In the genomic region with DNA sequence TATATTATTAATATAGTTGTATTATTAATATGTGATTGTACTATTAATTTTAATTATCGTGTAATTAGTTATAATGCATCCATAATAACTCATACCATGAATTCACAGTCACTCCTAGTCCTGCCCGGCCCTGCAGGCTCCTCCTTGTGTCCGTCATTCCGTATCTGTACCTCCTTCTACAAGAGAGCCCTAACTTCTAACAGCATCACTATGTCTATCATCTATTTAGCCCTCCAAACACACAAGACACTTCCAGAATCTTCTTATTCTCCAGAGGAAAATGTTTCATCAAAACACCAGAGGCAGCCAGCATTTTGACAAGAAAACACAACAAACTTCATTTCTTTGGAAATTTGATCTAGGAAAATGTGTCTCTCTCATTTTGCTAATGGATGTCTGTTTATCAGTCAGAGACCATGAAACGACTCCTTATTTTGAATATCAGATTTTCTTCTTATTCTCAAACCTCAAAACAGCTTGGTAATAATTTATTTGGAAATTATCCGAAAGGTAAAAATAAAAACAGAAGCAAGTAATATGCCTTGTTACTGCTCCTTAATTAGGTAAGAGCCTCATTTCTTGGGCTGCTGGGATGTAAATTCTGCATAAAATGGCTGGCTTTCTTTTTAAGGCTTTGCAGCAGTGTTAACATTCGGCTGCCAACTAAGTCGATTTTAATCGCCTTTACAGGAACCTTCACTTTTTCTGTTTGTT, we compare ENCODE assay signal across 19 cellular contexts. TPM values are rescaled to one million over a fixed set of nuclear protein-coding genes. Genes with fewer than 3 reads are reported as not detected.
DNase-seq lines count a peak whose midpoint lies in the region; ATAC-seq, FAIRE-seq and TF ChIP-seq lines count a peak whose summit lies in the region.
"Had no signal": no experiment of that assay in that cellular context is flagged by ENCODE, and none has a peak within 500 bp of the region (broad histone marks: within the 10 kb centered on the region; RNA-seq: fewer than 3 reads in every experiment).

No MANE protein-coding gene starts in this region.

- H3K9me3 ChIP-seq in breast epithelium (no peaks in the 10 kb centered on the region), kidney (ENCODE audit: control insufficient read depth in 1 of 2, low read length in 2 of 2) (no peaks in the 10 kb centered on the region)
- H3K9me3 ChIP-seq in effector memory CD4-positive, alpha-beta T cell (ENCODE audit: control insufficient read depth, low read length), result no peaks in the 10 kb centered on the region

- H3K79me2 ChIP-seq in GM23338 (replicated peaks; ENCODE audit: insufficient read depth), result no peaks in the 10 kb centered on the region

- H3K36me3 Mint-ChIP-seq in GM23338 (ENCODE audit: low read depth), result no peaks in the 10 kb centered on the region
- no peaks in the 10 kb centered on the region for H3K36me3 Mint-ChIP-seq in T-helper 2 cell treated with Interferon-gamma antibody and Interleukin-4, amounts not matched to agents 5 μg/mL and 100 μg/mL, for 36 hours (ENCODE audit: low read depth)
- H3K36me3 Mint-ChIP-seq: activated CD8-positive, alpha-beta memory T cell treated with anti-CD3 and anti-CD28 coated beads, Interleukin-2, amount 10 ng/mL, durations not matched to agents 7 days and 5 days; activated naive CD4-positive, alpha-beta T cell treated with anti-CD3 and anti-CD28 coated beads, Interleukin-2, amount 50 U/mL, for 24 hours; naive thymus-derived CD8-positive, alpha-beta T cell had no signal

- H3K4me3 ChIP-seq in GM23338 (no peak overlapping the region), breast epithelium (peak overlapping the region; percentile 1 to 56 (median 28)), kidney (ENCODE audit: low read length in 2 of 2) (peak overlapping the region; percentile 2), skin epidermis (no peak overlapping the region)
- H3K4me3 ChIP-seq in effector memory CD4-positive, alpha-beta T cell (ENCODE audit: insufficient read depth, low read depth, low read length, poor library complexity, severe bottlenecking), result no peak overlapping the region

- H3K27me3 ChIP-seq in GM23338 (ENCODE audit: insufficient read depth), result no peaks in the 10 kb centered on the region
- no peaks in the 10 kb centered on the region for H3K27me3 ChIP-seq in breast epithelium
- H3K27me3 ChIP-seq in effector memory CD4-positive, alpha-beta T cell (replicated peaks; ENCODE audit: control insufficient read depth, insufficient read depth, low read length, poor library complexity, severe bottlenecking), result no peaks in the 10 kb centered on the region

- H3K36me3 ChIP-seq in GM23338 (ENCODE audit: insufficient read depth), result no peaks in the 10 kb centered on the region
- no peaks in the 10 kb centered on the region for H3K36me3 ChIP-seq in breast epithelium
- no peaks in the 10 kb centered on the region for H3K36me3 ChIP-seq in kidney (ENCODE audit: control insufficient read depth in 1 of 2, insufficient read depth in 2 of 2, low read length in 2 of 2)
- no peaks in the 10 kb centered on the region for H3K36me3 ChIP-seq in effector memory CD4-positive, alpha-beta T cell (ENCODE audit: control insufficient read depth, insufficient read depth, low read length)

- H4K20me1 ChIP-seq in GM23338 (replicated peaks; ENCODE audit: insufficient read depth), result no peaks in the 10 kb centered on the region

- no peak for TF ChIP-seq CTCF in GM23338 (conservative IDR thresholded peaks at IDR 0.05; ENCODE audit: low read depth in 2 of 2)
- no peak for TF ChIP-seq CTCF in breast epithelium (IDR thresholded peaks at IDR 0.05)
- TF ChIP-seq CTCF in kidney (IDR thresholded peaks at IDR 0.05; ENCODE audit: borderline replicate concordance, extremely low read depth, insufficient read depth), result no peak

- no peak overlapping the region for H3K27ac ChIP-seq in GM23338 (ENCODE audit: low read depth)
- H3K27ac ChIP-seq in breast epithelium, result peak overlapping the region; percentile 70 to 82
- no peak overlapping the region for H3K27ac ChIP-seq in kidney (ENCODE audit: low read depth in 2 of 2, low read length in 2 of 2)
- H3K27ac ChIP-seq in skin epidermis, result peak overlapping the region in 17 of 21 experiments; percentile 13 to 67 (median 42)
- no peak overlapping the region for H3K27ac ChIP-seq in effector memory CD4-positive, alpha-beta T cell (ENCODE audit: insufficient read depth, low read length, poor library complexity, severe bottlenecking)
- H3K27ac ChIP-seq: KMS-11 had no signal

- intact Hi-C loops in breast epithelium (cut with DNase I; ENCODE audit: low total_unique reads), result no loop called here
- intact Hi-C loops in kidney (cut with DNase I), result loop anchor here (5.0 kb wide), 1 partner anchor 149 kb away; no protein-coding TSS in a partner anchor

- H3K9me3 Mint-ChIP-seq in GM23338, result no peaks in the 10 kb centered on the region; the same call in 2 of the 3 replicates
- no peaks in the 10 kb centered on the region for H3K9me3 Mint-ChIP-seq in T-helper 2 cell treated with Interferon-gamma antibody and Interleukin-4, amounts not matched to agents 5 μg/mL and 100 μg/mL, for 36 hours
- H3K9me3 Mint-ChIP-seq: activated naive CD4-positive, alpha-beta T cell treated with anti-CD3 and anti-CD28 coated beads, Interleukin-2, amount 50 U/mL, for 24 hours had no signal

- no peaks in the 10 kb centered on the region for H3F3A ChIP-seq in GM23338 (replicated peaks; ENCODE audit: low read depth)

- no peak overlapping the region for H3K4me3 Mint-ChIP-seq in GM23338
- H3K4me3 Mint-ChIP-seq in T-helper 2 cell treated with Interferon-gamma antibody and Interleukin-4, amounts not matched to agents 5 μg/mL and 100 μg/mL, for 36 hours, result no peak overlapping the region
- H3K4me3 Mint-ChIP-seq: activated CD8-positive, alpha-beta memory T cell treated with anti-CD3 and anti-CD28 coated beads, Interleukin-2, amount 10 ng/mL, durations not matched to agents 7 days and 5 days; activated naive CD4-positive, alpha-beta T cell treated with anti-CD3 and anti-CD28 coated beads, Interleukin-2, amount 50 U/mL, for 24 hours; B cell; naive thymus-derived CD8-positive, alpha-beta T cell had no signal

- H2AFZ ChIP-seq in GM23338, result peak overlapping the region; percentile 80

- H3K4me1 ChIP-seq in GM23338 (ENCODE audit: insufficient read depth) (no peaks in the 10 kb centered on the region; the same call in 1 of the 2 replicates), breast epithelium (no peaks in the 10 kb centered on the region), kidney (ENCODE audit: control insufficient read depth in 1 of 2, insufficient read depth in 1 of 2, low read depth in 1 of 2, low read length in 2 of 2) (peaks cover 0 to 3% of the 10 kb centered on the region in 2 donors)
- no peaks in the 10 kb centered on the region for H3K4me1 ChIP-seq in effector memory CD4-positive, alpha-beta T cell (ENCODE audit: control insufficient read depth, insufficient read depth, low read length, poor library complexity, severe bottlenecking)

- peaks cover 8% of the 10 kb centered on the region for H3K27me3 Mint-ChIP-seq in GM23338 (ENCODE audit: insufficient read depth, low read depth, poor library complexity)
- H3K27me3 Mint-ChIP-seq in T-helper 2 cell treated with Interferon-gamma antibody and Interleukin-4, amounts not matched to agents 5 μg/mL and 100 μg/mL, for 36 hours (ENCODE audit: low read depth), result peaks cover 4% of the 10 kb centered on the region
- H3K27me3 Mint-ChIP-seq: activated naive CD4-positive, alpha-beta T cell treated with anti-CD3 and anti-CD28 coated beads, Interleukin-2, amount 50 U/mL, for 24 hours had no signal

- no peak overlapping the region for H3K9ac ChIP-seq in kidney (ENCODE audit: low read length in 2 of 2)
- H3K9ac ChIP-seq: KMS-11 had no signal

- H3K27ac Mint-ChIP-seq in GM23338, result peak overlapping the region; percentile 80; the same call in 1 of the 2 replicates
- H3K27ac Mint-ChIP-seq in T-helper 2 cell treated with Interferon-gamma antibody and Interleukin-4, amounts not matched to agents 5 μg/mL and 100 μg/mL, for 36 hours, result no peak overlapping the region
- H3K27ac Mint-ChIP-seq: activated CD8-positive, alpha-beta memory T cell treated with anti-CD3 and anti-CD28 coated beads, Interleukin-2, amount 10 ng/mL, durations not matched to agents 7 days and 5 days; activated naive CD4-positive, alpha-beta T cell treated with anti-CD3 and anti-CD28 coated beads, Interleukin-2, amount 50 U/mL, for 24 hours; B cell had no signal

- no peak for TF ChIP-seq POLR2A in breast epithelium (IDR thresholded peaks at IDR 0.05)

- no peak for DNase-seq in GM23338 (ENCODE audit: low spot score)
- DNase-seq in breast epithelium (ENCODE audit: low spot score in 2 of 2), result no peak
- DNase-seq in kidney, result no peak
- no peak for DNase-seq in T-helper 2 cell treated with Interferon-gamma antibody and Interleukin-4, amounts not matched to agents 5 μg/mL and 100 μg/mL, for 36 hours (ENCODE audit: low spot score)
- DNase-seq in GM03348 (ENCODE audit: low spot score), result no peak
- no peak for DNase-seq in effector memory CD4-positive, alpha-beta T cell
- DNase-seq in anterior cingulate cortex (lab: John Stamatoyannopoulos, UW), result no peak
- DNase-seq: activated CD8-positive, alpha-beta memory T cell treated with anti-CD3 and anti-CD28 coated beads, Interleukin-2, amount 10 ng/mL, durations not matched to agents 7 days and 5 days; DND-41; naive thymus-derived CD8-positive, alpha-beta T cell; NCI-H187; NCI-H748 treated with DMSO at 0.1 percent for 48 hours; Right ventricle myocardium superior; stimulated activated CD4-positive, alpha-beta T cell treated with anti-CD3 and anti-CD28 coated beads, Interleukin-12 subunit alpha, Interleukin-12 subunit beta, amount 100 ng/mL, for 4 hours had no signal

- FAIRE-seq in kidney (lab: Jason Lieb, UNC), result peak; percentile 13
- FAIRE-seq: islet of Langerhans had no signal

- no peak for ATAC-seq in GM23338
- ATAC-seq: activated CD8-positive, alpha-beta memory T cell treated with anti-CD3 and anti-CD28 coated beads, Interleukin-2, amount 10 ng/mL, durations not matched to agents 7 days and 5 days; naive thymus-derived CD8-positive, alpha-beta T cell had no signal

- no peaks in the 10 kb centered on the region for H3K9me2 ChIP-seq in GM23338 (ENCODE audit: insufficient read depth)

- no peak overlapping the region for H3K4me2 ChIP-seq in GM23338
- H3K4me2 ChIP-seq: KMS-11 had no signal

- peaks cover 18% of the 10 kb centered on the region for H3K4me1 Mint-ChIP-seq in GM23338
- H3K4me1 Mint-ChIP-seq in T-helper 2 cell treated with Interferon-gamma antibody and Interleukin-4, amounts not matched to agents 5 μg/mL and 100 μg/mL, for 36 hours (ENCODE audit: low read depth), result no peaks in the 10 kb centered on the region
- H3K4me1 Mint-ChIP-seq: activated CD8-positive, alpha-beta memory T cell treated with anti-CD3 and anti-CD28 coated beads, Interleukin-2, amount 10 ng/mL, durations not matched to agents 7 days and 5 days; activated naive CD4-positive, alpha-beta T cell treated with anti-CD3 and anti-CD28 coated beads, Interleukin-2, amount 50 U/mL, for 24 hours; B cell; naive thymus-derived CD8-positive, alpha-beta T cell had no signal

RNA-seq across cellular contexts. Expression of a gene that starts 23.1 kb away (rescaled TPM):
- 7.7 and 17.2 TPM in 2 replicates for total RNA-seq in GM23338 (2014; rRNA removed; shearing (Covaris generic))
- polyA plus RNA-seq in GM23338 (2016; fragmentation: Nextera tagmentation; extraction: Ambion mirVana) (4.3 and 5.6 TPM in 2 replicates), kidney (ENCODE audit: insufficient read depth, low read depth, low replicate concordance) (13.0 TPM)
- total RNA-seq in breast epithelium (10 to 100 TPM in 2 of 3 donors, 1 to 10 TPM in 1; 5.4 to 33.8 (median 18.4) TPM), kidney (10.4 TPM)
- total RNA-seq: B cell had no signal

RNA-seq across cellular contexts. Expression of a gene that starts 32.2 kb away (rescaled TPM):
- 1.3 TPM in 1 of 2 replicates, not detected in the other for total RNA-seq in GM23338 (2014; rRNA removed; shearing (Covaris generic))
- 0.53 and 1.1 TPM in 2 replicates for polyA plus RNA-seq in GM23338 (2016; fragmentation: Nextera tagmentation; extraction: Ambion mirVana)
- 1 to 10 TPM; 1.3 to 6.2 (median 2.9) TPM for total RNA-seq in breast epithelium
- total RNA-seq in kidney, result 1.9 TPM
- 4.1 TPM for polyA plus RNA-seq in kidney (ENCODE audit: insufficient read depth, low read depth, low replicate concordance)
- total RNA-seq: activated CD8-positive, alpha-beta memory T cell treated with anti-CD3 and anti-CD28 coated beads, Interleukin-2, amount 10 ng/mL, durations not matched to agents 7 days and 5 days; B cell; Right ventricle myocardium superior had no signal
- polyA plus RNA-seq: naive thymus-derived CD8-positive, alpha-beta T cell had no signal

Comparison
In these comparisons a context has a peak if more than half of its experiments do, and no peak if none do; other contexts are left out.
1. H3K27ac ChIP-seq: peak in breast epithelium (2 of 2) and skin epidermis (17 of 21); none in GM23338 (single experiment), kidney (0 of 2) and effector memory CD4-positive, alpha-beta T cell (single experiment).
2. H3K4me3 ChIP-seq: peak in breast epithelium (3 of 3) and kidney (2 of 2); none in GM23338 (single experiment), skin epidermis (0 of 7) and effector memory CD4-positive, alpha-beta T cell (single experiment).